Comparison of ENCODE assay signal across 10 cellular contexts in the genomic region with DNA sequence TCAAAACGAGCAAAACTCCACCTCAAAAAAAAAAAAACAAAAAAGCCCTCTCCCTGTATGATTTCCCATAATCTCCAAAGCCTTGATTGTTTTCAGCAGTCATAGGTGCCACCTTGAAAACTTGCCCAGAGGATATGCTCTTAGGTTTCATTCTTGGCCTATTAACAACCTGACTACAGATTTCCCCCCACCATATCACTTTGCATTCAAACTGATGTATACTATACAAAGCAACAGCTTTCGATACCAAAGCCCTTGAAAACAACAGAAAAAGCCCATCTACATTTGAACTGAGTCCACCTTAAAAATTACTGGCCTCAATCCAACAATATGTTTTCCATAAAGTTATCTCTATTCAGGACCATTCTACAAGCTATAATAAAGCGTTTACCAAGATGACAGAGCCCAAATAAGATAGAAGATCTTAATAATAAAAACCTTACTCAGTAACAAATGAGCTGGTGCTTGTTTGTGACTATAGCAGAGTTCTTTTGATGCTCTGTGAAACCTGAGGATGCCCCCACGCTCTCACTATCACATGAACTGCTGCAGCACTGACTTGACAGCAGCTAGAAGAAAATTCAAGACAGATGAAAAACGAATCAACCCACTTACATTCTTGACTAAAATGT. TPM values are rescaled to one million over a fixed set of nuclear protein-coding genes. Genes with fewer than 3 reads are reported as not detected.
A peak's percentile ranks its signal among the peaks of the same experiment; 100 is the strongest.
DNase-seq lines count a peak whose midpoint lies in the region; ATAC-seq and TF ChIP-seq lines count a peak whose summit lies in the region.
"Had no signal": no experiment of that assay in that cellular context is flagged by ENCODE, and none has a peak within 500 bp of the region (broad histone marks: within the 10 kb centered on the region; RNA-seq: fewer than 3 reads in every experiment).

No MANE protein-coding gene starts in this region.

- H3K27me3 ChIP-seq in gastroesophageal sphincter (no peaks in the 10 kb centered on the region), tibial nerve (no peaks in the 10 kb centered on the region)

- no peak overlapping the region for H3K4me3 ChIP-seq in gastroesophageal sphincter
- H3K4me3 ChIP-seq in tibial nerve = no peak overlapping the region
- no peak overlapping the region for H3K4me3 ChIP-seq in coronary artery

- H3K9me3 ChIP-seq in gastroesophageal sphincter (no peaks in the 10 kb centered on the region), tibial nerve (no peaks in the 10 kb centered on the region)

- TF ChIP-seq EP300 in gastroesophageal sphincter (IDR thresholded peaks at IDR 0.05) = no peak
- no peak for TF ChIP-seq EP300 in tibial nerve (IDR thresholded peaks at IDR 0.05)

- ATAC-seq in gastroesophageal sphincter = no peak
- no peak for ATAC-seq in HG03097 (IDR thresholded peaks at IDR 0.05; ENCODE audit: low FRiP score, unreplicated experiment)
- ATAC-seq in GM21786 (IDR thresholded peaks at IDR 0.05; ENCODE audit: unreplicated experiment) = no peak

- H3K4me1 ChIP-seq in gastroesophageal sphincter (peaks cover 4 to 96% (median 27%) of the 10 kb centered on the region in 3 donors), tibial nerve (peaks cover 0 to 64% (median 28%) of the 10 kb centered on the region in 4 donors)

- peak overlapping the region; percentile 34 to 83 (median 58) for H3K27ac ChIP-seq in gastroesophageal sphincter
- H3K27ac ChIP-seq in tibial nerve = peak overlapping the region in 3 of 4 donors; percentile 40 to 94 (median 72)
- peak overlapping the region in 1 of 2 donors; percentile 17 for H3K27ac ChIP-seq in coronary artery

- peak; percentile 44 for DNase-seq in stimulated activated CD4-positive, alpha-beta T cell treated with anti-CD3 and anti-CD28 coated beads, Interleukin-1b, Interleukin-23, amount 100 ng/mL, for 48 hours
- no peak for DNase-seq in stimulated activated CD4-positive, alpha-beta T cell treated with anti-CD3 and anti-CD28 coated beads, Interleukin-15, amount 100 ng/mL, for 24 hours
- peak; percentile 12 to 23 for DNase-seq in activated T-cell treated with anti-CD3 and anti-CD28 coated beads, Interleukin-2, amount 50 U/mL, for 48 hours
- DNase-seq in tibial nerve (ENCODE audit: low spot score in 2 of 2) (no peak), coronary artery (ENCODE audit: low spot score) (no peak)
- DNase-seq: KBM-7, NCI-H2171 had no signal

- TF ChIP-seq CTCF in gastroesophageal sphincter (IDR thresholded peaks at IDR 0.05) (no peak), tibial nerve (IDR thresholded peaks at IDR 0.05) (no peak), coronary artery (IDR thresholded peaks at IDR 0.05) (no peak)

- H3K36me3 ChIP-seq in gastroesophageal sphincter (peaks cover 0 to 16% of the 10 kb centered on the region in 2 donors), tibial nerve (peaks cover 0 to 12% (median 0%) of the 10 kb centered on the region in 3 donors)

- WGBS in gastroesophageal sphincter (ENCODE audit: low coverage in 1 of 2), 2 donors = 29 to 33% methylated on average over 5 of the region's 5 CpGs
- WGBS in tibial nerve, 2 donors = 39 to 44% methylated on average over 5 of the region's 5 CpGs

- TF ChIP-seq POLR2A in gastroesophageal sphincter (IDR thresholded peaks at IDR 0.05) = no peak
- TF ChIP-seq POLR2A in tibial nerve (IDR thresholded peaks at IDR 0.05) = no peak

RNA-seq across cellular contexts. Expression of a gene that starts 44.4 kb away (rescaled TPM):
- total RNA-seq in gastroesophageal sphincter = 100 to 1,000 TPM; 119 to 343 (median 188) TPM
- 100 to 1,000 TPM in 1 of 4 donors, 10 to 100 TPM in 3; 77.0 to 114 (median 86.4) TPM for total RNA-seq in tibial nerve

RNA-seq across cellular contexts. Expression of a gene that starts 55.1 kb away (rescaled TPM):
- total RNA-seq in gastroesophageal sphincter (10 to 100 TPM; 24.2 to 38.4 (median 30.4) TPM), tibial nerve (10 to 100 TPM; 19.3 to 36.1 (median 28.9) TPM)

Comparison
In these comparisons a context has a peak if more than half of its experiments do, and no peak if none do; other contexts are left out.
1. DNase-seq: peak in stimulated activated CD4-positive, alpha-beta T cell treated with anti-CD3 and anti-CD28 coated beads, Interleukin-1b, Interleukin-23, amount 100 ng/mL, for 48 hours (single experiment) and activated T-cell treated with anti-CD3 and anti-CD28 coated beads, Interleukin-2, amount 50 U/mL, for 48 hours (2 of 2); none in stimulated activated CD4-positive, alpha-beta T cell treated with anti-CD3 and anti-CD28 coated beads, Interleukin-15, amount 100 ng/mL, for 24 hours (single experiment), tibial nerve (0 of 2) and coronary artery (single experiment).